ENCODE assay signal across 17 cellular contexts in genomic region chr6:67766061-67766460, GRCh38.
"Had no signal": no experiment of that assay in that cellular context is flagged by ENCODE, and none has a peak within 500 bp of the region (broad histone marks: within the 10 kb centered on the region; RNA-seq: fewer than 3 reads in every experiment).

No MANE protein-coding gene starts in this region.

- H3K27me3 ChIP-seq: gastroesophageal sphincter, hepatocyte, neutrophil, right atrium auricular region, transverse colon had no signal

- H3K79me2 ChIP-seq: hepatocyte had no signal

- H2AFZ ChIP-seq: hepatocyte had no signal

- H3K4me2 ChIP-seq: hepatocyte, smooth muscle cell had no signal

- H3K9me3 ChIP-seq: gastroesophageal sphincter, lower lobe of right lung, neutrophil, right atrium auricular region had no signal

- H3K27ac ChIP-seq: gastroesophageal sphincter, hepatocyte, lower lobe of right lung, neutrophil, right atrium auricular region, transverse colon had no signal

- H3K36me3 ChIP-seq: gastroesophageal sphincter, lower lobe of right lung, neutrophil, right atrium auricular region, transverse colon had no signal

- ATAC-seq: gastroesophageal sphincter; lower lobe of right lung; stimulated activated effector memory CD8-positive, alpha-beta T cell treated with anti-CD3 and anti-CD28 coated beads, Interleukin-12 subunit alpha, Interleukin-12 subunit beta, amount 100 ng/mL, for 72 hours; T-helper 17 cell had no signal

- H3K4me1 ChIP-seq: gastroesophageal sphincter, lower lobe of right lung, right atrium auricular region, transverse colon had no signal

- H3K4me3 ChIP-seq: gastroesophageal sphincter, hepatocyte, lower lobe of right lung, right atrium auricular region, smooth muscle cell, transverse colon had no signal

- DNase-seq: activated B cell treated with CpG ODN at 0.5 μM for 24 hours; activated CD4-positive, alpha-beta T cell treated with anti-CD3 and anti-CD28 coated beads, Interleukin-2, amount 50 U/mL, for 1 hour; activated effector memory CD4-positive, alpha-beta T cell treated with Interleukin-2 at 50 U/mL for 16 hours; activated T-cell treated with anti-CD3 and anti-CD28 coated beads, Interleukin-2, amount 50 U/mL, for 1 hour; kidney glomerular epithelial cell; lower lobe of right lung; midbrain; naive B cell; posterior cingulate gyrus; T-helper 17 cell; transverse colon had no signal
